ENCODE assay signal across 8 cellular contexts in genomic region chr15:91853501-91853967, GRCh38. TPM values are rescaled to one million over a fixed set of nuclear protein-coding genes. Genes with fewer than 3 reads are reported as not detected.
DNase-seq lines count a peak whose midpoint lies in the region; TF ChIP-seq lines count a peak whose summit lies in the region.

Gene SLCO3A1 (plus strand): TSS chr15:91853708.

- TF ChIP-seq RAD21 in liver (IDR thresholded peaks at IDR 0.05), result no peak

- intact Hi-C loops in colonic mucosa (cut with DNase I), result loop anchor here (5.0 kb wide), 2 partner anchors 224 to 551 kb away; no protein-coding TSS in a partner anchor

- peak within 1 kb of the TSS; percentile 68 for H3K4me3 ChIP-seq in colonic mucosa
- peak within 1 kb of the TSS; percentile 44 to 85 (median 72) for H3K4me3 ChIP-seq in liver (ENCODE audit: low read depth in 1 of 3, low read length in 3 of 3)

- no peaks in the 10 kb centered on the region for H3K4me1 ChIP-seq in colonic mucosa
- H3K4me1 ChIP-seq in liver (ENCODE audit: control insufficient read depth in 4 of 4, insufficient read depth in 4 of 4, low read length in 3 of 4), result peaks cover 0 to 23% (median 12%) of the 10 kb centered on the region in 4 donors

- peak; percentile 91 for DNase-seq in GM03348 (ENCODE audit: low spot score)
- DNase-seq in HEK293T (ENCODE audit: extremely low spot score), result peak; percentile 58
- DNase-seq in NCI-H1092 (lab: John Stamatoyannopoulos, UW), result peak; percentile 48
- DNase-seq in activated CD4-positive, CD25-positive, alpha-beta regulatory T cell treated with anti-CD3 and anti-CD28 coated beads, Interleukin-2, amount 50 U/mL, for 72 hours, result peak; percentile 73
- peak; percentile 75 for DNase-seq in colonic mucosa
- peak; percentile 71 to 84 for DNase-seq in stimulated activated CD4-positive, alpha-beta T cell treated with anti-CD3 and anti-CD28 coated beads, Interleukin-4, amount 100 ng/mL, for 4 hours
- DNase-seq in NK-92 (lab: John Stamatoyannopoulos, UW; ENCODE audit: unreplicated experiment), result no peak

- H3K9me3 ChIP-seq in colonic mucosa (no peaks in the 10 kb centered on the region), liver (ENCODE audit: control insufficient read depth in 4 of 4, low read length in 3 of 4) (no peaks in the 10 kb centered on the region)

- no peak for TF ChIP-seq CTCF in colonic mucosa (IDR thresholded peaks at IDR 0.05)
- no peak for TF ChIP-seq CTCF in liver (IDR thresholded peaks at IDR 0.05; ENCODE audit: low read depth, low read length, missing input control)

- H3K27ac ChIP-seq in colonic mucosa (peak within 1 kb of the TSS; percentile 77), liver (ENCODE audit: low read depth in 1 of 2, low read length in 2 of 2) (peak within 1 kb of the TSS; percentile 83 to 85)

- CTCF ChIA-PET in HEK293T (lab: Yijun Ruan, JAX), result interaction anchor here (0.7 to 1.0 kb wide), 4 partner anchors 9 to 224 kb away, joined by 3 to 6 read pairs (median 3); no protein-coding TSS in a partner anchor

- POLR2A ChIA-PET in HEK293T (lab: Yijun Ruan, JAX), result no interaction called here

- H3K36me3 ChIP-seq in colonic mucosa (no peaks in the 10 kb centered on the region), liver (ENCODE audit: control insufficient read depth in 4 of 4, insufficient read depth in 3 of 4, low read depth in 1 of 4, low read length in 3 of 4) (no peaks in the 10 kb centered on the region)

- H3K9ac ChIP-seq in colonic mucosa (ENCODE audit: low read depth in 2 of 2, low read length in 2 of 2) (peak within 1 kb of the TSS; percentile 84 to 87), liver (ENCODE audit: low read depth in 1 of 2, low read length in 2 of 2) (peak within 1 kb of the TSS; percentile 25 to 75)

- 1% methylated on average over 70 of the region's 70 CpGs for WGBS in liver

- H3K27me3 ChIP-seq in colonic mucosa (no peaks in the 10 kb centered on the region), liver (ENCODE audit: control insufficient read depth in 4 of 4, insufficient read depth in 4 of 4, low read length in 3 of 4) (peaks cover 0 to 2% (median 0%) of the 10 kb centered on the region in 4 donors)

TF ChIP-seq in HEK293T, 16 proteins besides CTCF, POLR2A, EP300 and RAD21:
- TF ChIP-seq NFRKB (IDR thresholded peaks at IDR 0.05) (no peak), ELF4 (IDR thresholded peaks at IDR 0.05) (no peak), LEF1 (IDR thresholded peaks at IDR 0.05; ENCODE audit: borderline replicate concordance) (no peak), ARNT (IDR thresholded peaks at IDR 0.05) (no peak), L3MBTL2 (conservative IDR thresholded peaks at IDR 0.05) (no peak)

TF ChIP-seq in liver, 16 proteins besides CTCF, POLR2A, EP300 and RAD21:
- no peak for TF ChIP-seq EGR1 (IDR thresholded peaks at IDR 0.05; ENCODE audit: low read depth in 2 of 2)
- TF ChIP-seq SP1 (IDR thresholded peaks at IDR 0.05), result no peak
- TF ChIP-seq MAX (IDR thresholded peaks at IDR 0.05), result no peak
- no peak for TF ChIP-seq RXRA (IDR thresholded peaks at IDR 0.05)
- TF ChIP-seq JUND (IDR thresholded peaks at IDR 0.05), result no peak
- no peak for TF ChIP-seq FOXA2 (IDR thresholded peaks at IDR 0.05)
- TF ChIP-seq ATF3 (IDR thresholded peaks at IDR 0.05), result no peak
- TF ChIP-seq REST (IDR thresholded peaks at IDR 0.05), result no peak
- no peak for TF ChIP-seq GABPA (IDR thresholded peaks at IDR 0.05 in 1 of 2, conservative IDR thresholded peaks at IDR 0.05 in 1 of 2)
- no peak for TF ChIP-seq TAF1 (conservative IDR thresholded peaks at IDR 0.05)
- TF ChIP-seq FOXA1 (IDR thresholded peaks at IDR 0.05), result no peak
- TF ChIP-seq YY1 (IDR thresholded peaks at IDR 0.05), result no peak
- TF ChIP-seq NR2F2 (IDR thresholded peaks at IDR 0.05), result no peak
- no peak for TF ChIP-seq HNF4G (IDR thresholded peaks at IDR 0.05)
- no peak for TF ChIP-seq ZBTB33 (IDR thresholded peaks at IDR 0.05)
- no peak for TF ChIP-seq HNF4A (conservative IDR thresholded peaks at IDR 0.05)

RNA-seq across cellular contexts. Expression of gene SLCO3A1, which starts in this region (rescaled TPM):
- total RNA-seq in colonic mucosa, result 10 to 100 TPM; 11.4 to 24.6 TPM
- 1 to 10 TPM; 1.6 to 2.4 TPM for total RNA-seq in liver
- 1 to 10 TPM; 2.4 to 3.6 TPM for polyA plus RNA-seq in liver
